In the genomic region with DNA sequence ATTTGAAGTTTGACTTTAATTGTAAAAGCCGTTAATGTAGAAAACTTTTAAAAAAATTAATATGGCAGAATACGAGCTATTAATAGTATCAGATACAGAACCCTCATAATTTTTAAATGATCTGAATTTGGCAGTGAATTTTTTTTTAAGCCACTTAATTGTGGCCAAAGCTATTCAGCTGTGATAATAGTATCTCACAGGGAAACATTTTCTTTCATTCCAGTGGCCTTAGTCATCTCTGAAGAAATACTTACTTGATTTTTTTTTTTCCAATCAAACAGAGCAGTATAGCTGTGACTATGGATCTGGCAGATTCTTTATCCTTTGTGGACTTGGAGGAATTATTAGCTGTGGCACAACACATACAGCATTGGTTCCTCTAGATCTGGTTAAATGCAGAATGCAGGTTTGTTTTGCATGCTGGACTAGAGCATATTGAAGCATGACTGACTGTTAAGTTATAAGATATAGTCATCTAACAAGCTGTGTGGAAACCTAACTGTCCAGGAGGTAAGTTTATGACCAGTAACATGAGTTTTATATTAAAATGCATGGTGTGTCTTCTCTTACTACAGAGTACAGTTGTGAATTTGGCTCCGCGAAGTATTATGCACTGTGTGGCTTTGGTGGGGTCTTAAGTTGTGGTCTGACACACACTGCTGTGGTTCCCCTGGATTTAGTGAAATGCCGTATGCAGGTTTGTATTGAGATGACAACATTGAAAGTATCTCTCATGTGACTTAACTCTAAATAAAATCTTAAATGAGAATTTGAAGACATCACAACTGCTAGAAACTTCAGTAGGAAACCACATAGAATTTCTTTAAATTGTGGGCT, we compare ENCODE assay signal across 7 cellular contexts. TPM values are rescaled to one million over a fixed set of nuclear protein-coding genes. Genes with fewer than 3 reads are reported as not detected.
A peak's percentile ranks its signal among the peaks of the same experiment; 100 is the strongest.
DNase-seq lines count a peak whose midpoint lies in the region; ATAC-seq and TF ChIP-seq lines count a peak whose summit lies in the region.

No MANE protein-coding gene starts in this region.

- peaks cover 45 to 58% of the 10 kb centered on the region in 2 experiments for H3K36me3 ChIP-seq in HCT116 (ENCODE audit: control insufficient read depth in 1 of 2, insufficient read depth in 2 of 2, low read length in 2 of 2)

- peak overlapping the region; percentile 99 to 100 for H3K4me3 ChIP-seq in HCT116 (replicated peaks in 1 of 2; ENCODE audit: low read depth in 1 of 2, low read length in 2 of 2)
- H3K4me3 ChIP-seq in fibroblast of mammary gland (ENCODE audit: control insufficient read depth, low read depth, low read length): peak overlapping the region; percentile 99

- peaks cover 15 to 26% of the 10 kb centered on the region in 2 experiments for H3K4me1 ChIP-seq in HCT116 (ENCODE audit: control insufficient read depth in 1 of 2, insufficient read depth in 2 of 2, low read length in 2 of 2)

- peaks cover 37% of the 10 kb centered on the region for H4K20me1 ChIP-seq in HCT116 (ENCODE audit: insufficient read depth)

- H3K4me2 ChIP-seq in HCT116 (ENCODE audit: low read length): peak overlapping the region; percentile 92

- CTCF ChIA-PET in HCT116 (lab: Charles Lee): no interaction called here

- no peaks in the 10 kb centered on the region for H3K27me3 ChIP-seq in HCT116 (ENCODE audit: insufficient read depth, low read length)

- H3K36me3 Mint-ChIP-seq in T-helper 17 cell (ENCODE audit: low read depth): peaks cover 2% of the 10 kb centered on the region

- H3K79me2 ChIP-seq in HCT116 (ENCODE audit: insufficient read depth, low read length): peaks cover 63% of the 10 kb centered on the region

- H3K27ac Mint-ChIP-seq in T-helper 17 cell: peak overlapping the region; percentile 98

- TF ChIP-seq RAD21 in HCT116 (IDR thresholded peaks at IDR 0.05; ENCODE audit: low read depth): no peak

- no peak for TF ChIP-seq POLR2A in HCT116 (IDR thresholded peaks at IDR 0.05; ENCODE audit: borderline replicate concordance, extremely low read depth, insufficient read depth, insufficient read length)

- H3K9me2 ChIP-seq in HCT116 (ENCODE audit: insufficient read depth): no peaks in the 10 kb centered on the region

- H3K27me3 Mint-ChIP-seq in T-helper 17 cell: no peaks in the 10 kb centered on the region

- POLR2A ChIA-PET in HCT116 (lab: Charles Lee): interaction anchor here (1.0 to 1.4 kb wide), 2 partner anchors 24 to 95 kb away, joined by 3 read pairs; no protein-coding TSS in a partner anchor

- no peak for TF ChIP-seq CTCF in HCT116 (IDR thresholded peaks at IDR 0.05 in 2 of 3, conservative IDR thresholded peaks at IDR 0.05 in 1 of 3; ENCODE audit: borderline replicate concordance in 1 of 3, insufficient read depth in 1 of 3, low read depth in 2 of 3, low read length in 2 of 3)
- no peak for TF ChIP-seq CTCF in fibroblast of mammary gland (conservative IDR thresholded peaks at IDR 0.05; ENCODE audit: control insufficient read depth, insufficient read depth, low read depth, low read length)

- ATAC-seq in HCT116 (no peak), T-helper 17 cell (no peak), GM18502 (IDR thresholded peaks at IDR 0.05; ENCODE audit: poor library complexity, unreplicated experiment) (no peak)

- H3K9ac ChIP-seq in HCT116 (ENCODE audit: low read length): peak overlapping the region; percentile 100

- TSS peak; percentile 50 for BruUV-seq in HCT116 (replicated peaks; lab: Mats Ljungman, UMichigan)

- intact Hi-C loops in HCT116 (cut with micrococcal nuclease): no loop called here

- H3K4me1 Mint-ChIP-seq in T-helper 17 cell: peaks cover 19% of the 10 kb centered on the region

- DNase-seq in HCT116 (ENCODE audit: low read depth, low spot score) (no peak), T-helper 17 cell (no peak), fibroblast of mammary gland (ENCODE audit: low read depth) (peak; percentile 70), renal cortical epithelial cell (ENCODE audit: low read depth) (peak; percentile 84), cortex of kidney (lab: John Stamatoyannopoulos, UW) (no peak), C1 segment of cervical spinal cord (lab: John Stamatoyannopoulos, UW) (no peak)

- H3K27ac ChIP-seq in HCT116 (ENCODE audit: low read depth, low read length): peak overlapping the region; percentile 91; the same call in 1 of the 2 replicates

- H3K9me3 ChIP-seq in HCT116 (ENCODE audit: control insufficient read depth in 1 of 2, insufficient read depth in 1 of 2, low read depth in 1 of 2, low read length in 2 of 2): no peaks in the 10 kb centered on the region
- no peaks in the 10 kb centered on the region for H3K9me3 ChIP-seq in T-helper 17 cell (ENCODE audit: control insufficient read depth, low read length, poor library complexity, severe bottlenecking)

- RAD21 ChIA-PET in HCT116 (lab: Charles Lee; ENCODE audit: low non-redundant PET in 1 of 2, low total read pairs in 2 of 2, uncharacterized antibody in 2 of 2, unreplicated experiment in 2 of 2): no interaction called here

- no peak overlapping the region for H2AFZ ChIP-seq in HCT116 (ENCODE audit: low read depth, low read length, poor library complexity, severe bottlenecking)

- peak overlapping the region; percentile 98 for H3K4me3 Mint-ChIP-seq in T-helper 17 cell

TF ChIP-seq in HCT116, 20 proteins besides CTCF, POLR2A, EP300 and RAD21:
- TF ChIP-seq, protein P1, sequence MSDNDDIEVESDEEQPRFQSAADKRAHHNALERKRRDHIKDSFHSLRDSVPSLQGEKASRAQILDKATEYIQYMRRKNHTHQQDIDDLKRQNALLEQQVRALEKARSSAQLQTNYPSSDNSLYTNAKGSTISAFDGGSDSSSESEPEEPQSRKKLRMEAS (IDR thresholded peaks at IDR 0.05): no peak
- no peak for TF ChIP-seq CBX3 (IDR thresholded peaks at IDR 0.05; ENCODE audit: low read depth)
- peak; percentile 17; the same call in 1 of the 2 replicates for TF ChIP-seq FOSL1 (IDR thresholded peaks at IDR 0.05; ENCODE audit: low read depth)
- TF ChIP-seq JUND (IDR thresholded peaks at IDR 0.05): 0 out of 2 replicates have a peak, but pooled peaks have one; percentile 10

RNA-seq across cellular contexts. Expression of a gene that starts 1.9 kb away (rescaled TPM):
- 927 TPM for total RNA-seq in HCT116 (2021; ENCODE audit: unreplicated experiment)
- polyA plus RNA-seq in HCT116 (2012): 672 and 706 TPM in 2 replicates
- 100 to 1,000 TPM; 391 to 469 TPM for total RNA-seq in T-helper 17 cell
- 746 and 790 TPM in 2 replicates for total RNA-seq in renal cortical epithelial cell

RNA-seq across cellular contexts. Expression of a gene that starts 49.2 kb away (rescaled TPM):
- total RNA-seq in HCT116 (2021; ENCODE audit: unreplicated experiment) (14.5 TPM), T-helper 17 cell (1 to 10 TPM; 2.3 to 3.1 TPM), renal cortical epithelial cell (71.4 and 95.3 TPM in 2 replicates)
- polyA plus RNA-seq in HCT116 (2012): 3.9 and 5.7 TPM in 2 replicates

RNA-seq across cellular contexts. Expression of a gene that starts 49.7 kb away (rescaled TPM):
- total RNA-seq in HCT116 (2021; ENCODE audit: unreplicated experiment) (13.9 TPM), T-helper 17 cell (10 to 100 TPM; 20.7 to 23.9 TPM), renal cortical epithelial cell (30.7 and 34.8 TPM in 2 replicates)
- 3.6 and 4.7 TPM in 2 replicates for polyA plus RNA-seq in HCT116 (2012)

Comparison
In these comparisons a context has a peak if more than half of its experiments do, and no peak if none do; other contexts are left out.
1. DNase-seq: peak in fibroblast of mammary gland (single experiment) and renal cortical epithelial cell (single experiment); none in HCT116 (single experiment), T-helper 17 cell (0 of 3), cortex of kidney (single experiment) and C1 segment of cervical spinal cord (0 of 14).